Comparison of ENCODE assay signal across 1 cellular context in genomic region chr2:178450574-178451429, GRCh38.
TF ChIP-seq lines count a peak whose summit lies in the region.

TSS of gene PJVK (plus strand) at chr2:178451378. CDS start at chr2:178453410, 2,032 bp downstream.
TSS of gene PRKRA (minus strand) at chr2:178451175. CDS start at chr2:178451030, 145 bp downstream.

TF ChIP-seq in HepG2, 621 proteins besides CTCF, POLR2A, EP300 and RAD21 (continued from another document and continues in another):
- TF ChIP-seq DR1 (CRISPR knock-in tag; IDR thresholded peaks at IDR 0.05) (peak; percentile 93), CHCHD3 (CRISPR knock-in tag; IDR thresholded peaks at IDR 0.05) (peak; percentile 90), ARNTL (CRISPR knock-in tag; IDR thresholded peaks at IDR 0.05) (peak; percentile 62; the same call in 1 of the 2 replicates), DMTF1 (CRISPR knock-in tag; IDR thresholded peaks at IDR 0.05) (no peak; the same call in 1 of the 2 replicates), ZNF746 (CRISPR knock-in tag; IDR thresholded peaks at IDR 0.05) (peak; percentile 50; the same call in 1 of the 2 replicates), RFX1 (IDR thresholded peaks at IDR 0.05) (no peak), LCORL (IDR thresholded peaks at IDR 0.05) (no peak), LCORL (CRISPR knock-in tag; IDR thresholded peaks at IDR 0.05) (no peak; the same call in none of the 2 replicates), RARG (CRISPR knock-in tag; IDR thresholded peaks at IDR 0.05; ENCODE audit: low read depth) (peak; percentile 79; the same call in 1 of the 2 replicates), TFE3 (CRISPR knock-in tag; IDR thresholded peaks at IDR 0.05) (peak; percentile 40; the same call in 1 of the 2 replicates), MIER3 (CRISPR knock-in tag; IDR thresholded peaks at IDR 0.05; ENCODE audit: borderline replicate concordance) (peak; percentile 78; the same call in 1 of the 2 replicates), IRF1 (CRISPR knock-in tag; IDR thresholded peaks at IDR 0.05; ENCODE audit: low read depth) (no peak; the same call in 1 of the 2 replicates), MEIS1 (CRISPR knock-in tag; IDR thresholded peaks at IDR 0.05; ENCODE audit: borderline replicate concordance) (peak; percentile 85), ARID4A (CRISPR knock-in tag; IDR thresholded peaks at IDR 0.05; ENCODE audit: borderline replicate concordance) (peak; percentile 97), ZNF709 (CRISPR knock-in tag; IDR thresholded peaks at IDR 0.05) (peak; percentile 90; the same call in 1 of the 2 replicates), GZF1 (CRISPR knock-in tag; IDR thresholded peaks at IDR 0.05) (peak; percentile 71; the same call in 1 of the 2 replicates), RELA (CRISPR knock-in tag; IDR thresholded peaks at IDR 0.05) (0 out of 2 replicates have a peak, but pooled peaks have one; percentile 3), ZNF616 (CRISPR knock-in tag; IDR thresholded peaks at IDR 0.05; ENCODE audit: low read depth) (peak; percentile 90), ZNF7 (CRISPR knock-in tag; IDR thresholded peaks at IDR 0.05) (no peak), SSRP1 (CRISPR knock-in tag; IDR thresholded peaks at IDR 0.05) (peak; percentile 87), ZNF674 (CRISPR knock-in tag; IDR thresholded peaks at IDR 0.05; ENCODE audit: low read depth) (0 out of 2 replicates have a peak, but pooled peaks have one; percentile 91), DRAP1 (CRISPR knock-in tag; IDR thresholded peaks at IDR 0.05) (peak; percentile 90), ZNF20 (CRISPR knock-in tag; IDR thresholded peaks at IDR 0.05) (no peak), ZNF513 (CRISPR knock-in tag; conservative IDR thresholded peaks at IDR 0.05) (no peak), RBM39 (IDR thresholded peaks at IDR 0.05; ENCODE audit: low read depth, low read length, poor library complexity, severe bottlenecking) (peak; percentile 63), KDM1A (CRISPR knock-in tag; IDR thresholded peaks at IDR 0.05) (no peak), SIX4 (CRISPR knock-in tag; IDR thresholded peaks at IDR 0.05) (no peak; the same call in 1 of the 2 replicates), ZBTB42 (CRISPR knock-in tag; IDR thresholded peaks at IDR 0.05) (peak; percentile 86; the same call in 1 of the 2 replicates), ZFP36 (IDR thresholded peaks at IDR 0.05; ENCODE audit: borderline replicate concordance, low read depth, low read length, partially characterized antibody) (no peak), KAT8 (CRISPR knock-in tag; IDR thresholded peaks at IDR 0.05) (peak; percentile 88), ARID2 (CRISPR knock-in tag; IDR thresholded peaks at IDR 0.05; ENCODE audit: borderline replicate concordance) (no peak), ZSCAN29 (CRISPR knock-in tag; conservative IDR thresholded peaks at IDR 0.05) (peak; percentile 77; the same call in 1 of the 2 replicates), ATF3 (CRISPR knock-in tag; IDR thresholded peaks at IDR 0.05) (peak; percentile 56), HNF1A (IDR thresholded peaks at IDR 0.05; ENCODE audit: low read depth) (no peak), HNF1A (CRISPR knock-in tag; IDR thresholded peaks at IDR 0.05; ENCODE audit: borderline replicate concordance) (peak; percentile 76), ATF7-NPFF (CRISPR knock-in tag; IDR thresholded peaks at IDR 0.05; ENCODE audit: low read depth) (peak; percentile 82), ZNF788 (CRISPR knock-in tag; IDR thresholded peaks at IDR 0.05; ENCODE audit: borderline replicate concordance) (peak; percentile 98), ZNF550 (CRISPR knock-in tag; IDR thresholded peaks at IDR 0.05; ENCODE audit: borderline replicate concordance) (no peak), ZNF605 (CRISPR knock-in tag; IDR thresholded peaks at IDR 0.05) (no peak; the same call in 1 of the 2 replicates)
